Comparison of ENCODE assay signal across 9 cellular contexts in the genomic region with DNA sequence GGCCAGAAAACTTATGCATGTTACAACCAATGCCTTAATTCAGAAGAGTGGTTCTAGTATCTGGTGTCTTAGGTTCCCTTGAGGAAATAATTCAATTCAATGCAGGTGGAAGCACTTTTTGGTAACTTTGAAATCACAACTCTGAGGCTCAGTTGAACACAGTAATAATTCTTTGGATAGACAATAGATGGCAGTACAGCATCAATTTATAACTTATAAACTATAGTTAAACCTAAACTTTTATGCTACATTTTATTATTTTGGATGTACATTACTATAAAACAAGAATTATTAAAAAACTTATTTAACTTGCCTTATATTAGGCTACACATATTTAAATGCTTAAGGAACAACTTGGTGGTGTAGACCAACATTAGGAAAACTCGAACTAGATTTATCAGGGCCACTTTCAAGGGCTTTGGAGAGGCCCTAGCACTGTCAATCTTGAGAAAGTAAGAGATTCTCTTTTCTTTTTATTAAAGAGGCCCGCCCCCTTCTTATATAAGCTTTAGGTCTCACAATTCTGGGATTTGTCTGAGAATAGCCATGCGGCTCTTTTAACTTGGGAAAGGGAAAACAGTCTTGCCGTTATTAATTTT.
DNase-seq lines count a peak whose midpoint lies in the region; ATAC-seq and TF ChIP-seq lines count a peak whose summit lies in the region.
"Had no signal": no experiment of that assay in that cellular context is flagged by ENCODE, and none has a peak within 500 bp of the region (broad histone marks: within the 10 kb centered on the region; RNA-seq: fewer than 3 reads in every experiment).

No MANE protein-coding gene starts in this region.

- CTCF ChIA-PET in CD8-positive, alpha-beta T cell (lab: Charles Lee) = interaction anchor here (1.0 to 8.8 kb wide), 6 partner anchors 11 to 533 kb away, joined by 3 to 278 read pairs (median 6); no protein-coding TSS in a partner anchor
- CTCF ChIA-PET in activated naive CD4-positive, alpha-beta T cell treated with anti-CD3 and anti-CD28 coated beads, Interleukin-2, amount 10 ng/mL, durations not matched to agents 7 days and 5 days (lab: Charles Lee) = interaction anchor here (1.1 to 10.3 kb wide), 5 partner anchors 28 to 551 kb away, joined by 3 to 157 read pairs (median 24); no protein-coding TSS in a partner anchor

- H3K4ac ChIP-seq in mesenchymal stem cell (ENCODE audit: low read depth in 1 of 2, low read length in 2 of 2) = no peak overlapping the region

- H2AFZ ChIP-seq in mesenchymal stem cell (ENCODE audit: low read depth, low read length) = no peak overlapping the region

- no peak overlapping the region for H3K23ac ChIP-seq in mesenchymal stem cell (ENCODE audit: low read length in 2 of 2)

- H2BK15ac ChIP-seq in mesenchymal stem cell (ENCODE audit: low read depth, poor library complexity, severe bottlenecking) = no peak overlapping the region

- no peak overlapping the region for H3K14ac ChIP-seq in mesenchymal stem cell (ENCODE audit: low read length in 2 of 2)

- H2BK120ac ChIP-seq in mesenchymal stem cell (ENCODE audit: low read depth, low read length) = no peak overlapping the region

- TF ChIP-seq CTCF in CD8-positive, alpha-beta T cell (IDR thresholded peaks at IDR 0.05) = peak; percentile 68
- peak in 2 of 3 experiments; percentile 24 to 47 for TF ChIP-seq CTCF in ascending aorta (IDR thresholded peaks at IDR 0.05)

- H3K9me3 Mint-ChIP-seq in CD8-positive, alpha-beta T cell = no peaks in the 10 kb centered on the region
- no peaks in the 10 kb centered on the region for H3K9me3 Mint-ChIP-seq in activated naive CD4-positive, alpha-beta T cell treated with anti-CD3 and anti-CD28 coated beads, Interleukin-2, amount 10 ng/mL, durations not matched to agents 7 days and 5 days
- no peaks in the 10 kb centered on the region for H3K9me3 Mint-ChIP-seq in activated naive CD8-positive, alpha-beta T cell treated with anti-CD3 and anti-CD28 coated beads for 36 hours

- H3K18ac ChIP-seq in mesenchymal stem cell (ENCODE audit: low read depth in 1 of 2, low read length in 2 of 2) = no peak overlapping the region

- no peaks in the 10 kb centered on the region for H3K9me3 ChIP-seq in CD8-positive, alpha-beta T cell (ENCODE audit: low read length)
- H3K9me3 ChIP-seq in ascending aorta = no peaks in the 10 kb centered on the region
- H3K9me3 ChIP-seq in mesenchymal stem cell (ENCODE audit: control insufficient read depth, low read length) = no peaks in the 10 kb centered on the region

- no peaks in the 10 kb centered on the region for H3K79me1 ChIP-seq in mesenchymal stem cell (replicated peaks; ENCODE audit: low read length, poor library complexity, severe bottlenecking)

- ATAC-seq in CD8-positive, alpha-beta T cell = no peak
- no peak for ATAC-seq in GM19463 (IDR thresholded peaks at IDR 0.05; ENCODE audit: unreplicated experiment)

- H3K27me3 ChIP-seq in CD8-positive, alpha-beta T cell (ENCODE audit: insufficient read depth, low read length) = no peaks in the 10 kb centered on the region
- no peaks in the 10 kb centered on the region for H3K27me3 ChIP-seq in ascending aorta
- H3K27me3 ChIP-seq in mesenchymal stem cell (ENCODE audit: control insufficient read depth in 1 of 2, insufficient read depth in 1 of 2, low read length in 2 of 2) = peaks cover 23 to 31% of the 10 kb centered on the region in 2 experiments

- H4K8ac ChIP-seq in mesenchymal stem cell (ENCODE audit: low read length) = no peak overlapping the region

- H3K36me3 Mint-ChIP-seq in CD8-positive, alpha-beta T cell = no peaks in the 10 kb centered on the region
- no peaks in the 10 kb centered on the region for H3K36me3 Mint-ChIP-seq in activated naive CD4-positive, alpha-beta T cell treated with anti-CD3 and anti-CD28 coated beads, Interleukin-2, amount 10 ng/mL, durations not matched to agents 7 days and 5 days
- H3K36me3 Mint-ChIP-seq in activated naive CD8-positive, alpha-beta T cell treated with anti-CD3 and anti-CD28 coated beads for 36 hours = no peaks in the 10 kb centered on the region

- no peak overlapping the region for H3K4me3 ChIP-seq in CD8-positive, alpha-beta T cell (ENCODE audit: low read depth, low read length)
- H3K4me3 ChIP-seq in ascending aorta (no peak overlapping the region), mesenchymal stem cell (ENCODE audit: insufficient read depth in 1 of 2, low read depth in 1 of 2, low read length in 2 of 2) (no peak overlapping the region)

- no peak overlapping the region for H3K27ac Mint-ChIP-seq in CD8-positive, alpha-beta T cell
- H3K27ac Mint-ChIP-seq in activated naive CD4-positive, alpha-beta T cell treated with anti-CD3 and anti-CD28 coated beads, Interleukin-2, amount 10 ng/mL, durations not matched to agents 7 days and 5 days = no peak overlapping the region
- no peak overlapping the region for H3K27ac Mint-ChIP-seq in activated naive CD8-positive, alpha-beta T cell treated with anti-CD3 and anti-CD28 coated beads for 36 hours

- no peak overlapping the region for H2BK12ac ChIP-seq in mesenchymal stem cell (ENCODE audit: low read length in 2 of 2)

- 66% methylated on average over 2 of the region's 4 CpGs for WGBS in mesenchymal stem cell

- H3K27ac ChIP-seq in CD8-positive, alpha-beta T cell (ENCODE audit: low read depth, low read length) = no peak overlapping the region
- H3K27ac ChIP-seq in ascending aorta = no peak overlapping the region
- no peak overlapping the region for H3K27ac ChIP-seq in mesenchymal stem cell (ENCODE audit: low read length, poor library complexity, severe bottlenecking)
- H3K27ac ChIP-seq: KMS-11 had no signal

- H3K9ac ChIP-seq in mesenchymal stem cell (ENCODE audit: low read length) = peak overlapping the region; percentile 22
- H3K9ac ChIP-seq: KMS-11 had no signal

- POLR2A ChIA-PET in CD8-positive, alpha-beta T cell (lab: Charles Lee) = interaction anchor here (2.1 kb wide), 1 partner anchor 120 kb away, joined by 7 read pairs; no protein-coding TSS in a partner anchor

- H3K4me3 Mint-ChIP-seq in CD8-positive, alpha-beta T cell = no peak overlapping the region
- H3K4me3 Mint-ChIP-seq in activated naive CD4-positive, alpha-beta T cell treated with anti-CD3 and anti-CD28 coated beads, Interleukin-2, amount 10 ng/mL, durations not matched to agents 7 days and 5 days = no peak overlapping the region
- H3K4me3 Mint-ChIP-seq in activated naive CD8-positive, alpha-beta T cell treated with anti-CD3 and anti-CD28 coated beads for 36 hours = no peak overlapping the region

- no peak overlapping the region for H2AK5ac ChIP-seq in mesenchymal stem cell (ENCODE audit: low read length, severe bottlenecking)

- H4K91ac ChIP-seq in mesenchymal stem cell (ENCODE audit: low read length) = no peak overlapping the region

- DNase-seq in CD8-positive, alpha-beta T cell = no peak
- DNase-seq in Kasumi-1 (lab: John Stamatoyannopoulos, UW) (peak; percentile 60 to 64), ascending aorta (ENCODE audit: low spot score in 2 of 2) (no peak), mesenchymal stem cell (peak; percentile 15), T1000 (lab: John Stamatoyannopoulos, UW) (no peak)
- no peak for DNase-seq in activated naive CD4-positive, alpha-beta T cell treated with anti-CD3 and anti-CD28 coated beads, Interleukin-2, amount 10 ng/mL, durations not matched to agents 7 days and 5 days
- no peak for DNase-seq in activated naive CD8-positive, alpha-beta T cell treated with anti-CD3 and anti-CD28 coated beads for 36 hours

- H3K4me2 ChIP-seq in mesenchymal stem cell (ENCODE audit: low read length, poor library complexity, severe bottlenecking) = peak overlapping the region; percentile 19
- H3K4me2 ChIP-seq: KMS-11 had no signal

- intact Hi-C loops in CD8-positive, alpha-beta T cell (cut with DNase I, micrococcal nuclease) = loop anchor here (1.0 to 5.0 kb wide), 3 partner anchors 110 to 671 kb away; partner anchors contain the start of gene BEND3 (in 1 of the 2)
- intact Hi-C loops in ascending aorta (cut with DNase I) = loop anchor here (5.0 to 10.0 kb wide), 2 partner anchors 66 to 528 kb away; partner anchors contain the start of gene CD24

- H3K4me1 Mint-ChIP-seq in CD8-positive, alpha-beta T cell (ENCODE audit: low read depth) = peaks cover 15% of the 10 kb centered on the region
- peaks cover 17% of the 10 kb centered on the region for H3K4me1 Mint-ChIP-seq in activated naive CD4-positive, alpha-beta T cell treated with anti-CD3 and anti-CD28 coated beads, Interleukin-2, amount 10 ng/mL, durations not matched to agents 7 days and 5 days
- peaks cover 18% of the 10 kb centered on the region for H3K4me1 Mint-ChIP-seq in activated naive CD8-positive, alpha-beta T cell treated with anti-CD3 and anti-CD28 coated beads for 36 hours

- H3K4me1 ChIP-seq in CD8-positive, alpha-beta T cell (ENCODE audit: insufficient read depth, low read length) = peaks cover 12% of the 10 kb centered on the region
- H3K4me1 ChIP-seq in ascending aorta (peaks cover 0 to 5% of the 10 kb centered on the region in 2 donors), mesenchymal stem cell (ENCODE audit: control insufficient read depth, insufficient read depth, low read depth, low read length) (peaks cover 4% of the 10 kb centered on the region)

- no peak overlapping the region for H2BK5ac ChIP-seq in mesenchymal stem cell (ENCODE audit: low read depth, low read length, poor library complexity, severe bottlenecking)

- peaks cover 6% of the 10 kb centered on the region for H3K27me3 Mint-ChIP-seq in CD8-positive, alpha-beta T cell (ENCODE audit: low read depth)
- peaks cover 11% of the 10 kb centered on the region for H3K27me3 Mint-ChIP-seq in activated naive CD4-positive, alpha-beta T cell treated with anti-CD3 and anti-CD28 coated beads, Interleukin-2, amount 10 ng/mL, durations not matched to agents 7 days and 5 days
- peaks cover 10% of the 10 kb centered on the region for H3K27me3 Mint-ChIP-seq in activated naive CD8-positive, alpha-beta T cell treated with anti-CD3 and anti-CD28 coated beads for 36 hours

- no peaks in the 10 kb centered on the region for H3K36me3 ChIP-seq in CD8-positive, alpha-beta T cell (ENCODE audit: insufficient read depth, low read length)
- H3K36me3 ChIP-seq in ascending aorta (no peaks in the 10 kb centered on the region), mesenchymal stem cell (ENCODE audit: control insufficient read depth in 1 of 2, insufficient read depth in 2 of 2, low read depth in 1 of 2, low read length in 2 of 2) (no peaks in the 10 kb centered on the region)

Comparison
In these comparisons a context has a peak if more than half of its experiments do, and no peak if none do; other contexts are left out.
1. DNase-seq: peak in Kasumi-1 (2 of 2) and mesenchymal stem cell (single experiment); none in CD8-positive, alpha-beta T cell (0 of 7), ascending aorta (0 of 2), T1000 (single experiment), activated naive CD4-positive, alpha-beta T cell treated with anti-CD3 and anti-CD28 coated beads, Interleukin-2, amount 10 ng/mL, durations not matched to agents 7 days and 5 days (single experiment) and activated naive CD8-positive, alpha-beta T cell treated with anti-CD3 and anti-CD28 coated beads for 36 hours (single experiment).